In genomic region chr2:68467077-68467960, GRCh38 we compare ENCODE assay signal across 1 cellular context.
A peak's percentile ranks its signal among the peaks of the same experiment; 100 is the strongest.
TF ChIP-seq lines count a peak whose summit lies in the region.

A gene with protein sequence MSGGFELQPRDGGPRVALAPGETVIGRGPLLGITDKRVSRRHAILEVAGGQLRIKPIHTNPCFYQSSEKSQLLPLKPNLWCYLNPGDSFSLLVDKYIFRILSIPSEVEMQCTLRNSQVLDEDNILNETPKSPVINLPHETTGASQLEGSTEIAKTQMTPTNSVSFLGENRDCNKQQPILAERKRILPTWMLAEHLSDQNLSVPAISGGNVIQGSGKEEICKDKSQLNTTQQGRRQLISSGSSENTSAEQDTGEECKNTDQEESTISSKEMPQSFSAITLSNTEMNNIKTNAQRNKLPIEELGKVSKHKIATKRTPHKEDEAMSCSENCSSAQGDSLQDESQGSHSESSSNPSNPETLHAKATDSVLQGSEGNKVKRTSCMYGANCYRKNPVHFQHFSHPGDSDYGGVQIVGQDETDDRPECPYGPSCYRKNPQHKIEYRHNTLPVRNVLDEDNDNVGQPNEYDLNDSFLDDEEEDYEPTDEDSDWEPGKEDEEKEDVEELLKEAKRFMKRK (plus strand): TSS chr2:68467585. CDS start chr2:68467732, 147 bp downstream.
A gene with protein sequence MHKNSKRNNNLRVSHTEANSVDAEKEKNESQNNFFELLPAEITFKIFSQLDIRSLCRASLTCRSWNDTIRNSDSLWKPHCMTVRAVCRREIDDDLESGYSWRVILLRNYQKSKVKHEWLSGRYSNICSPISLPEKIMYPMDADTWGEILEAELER (minus strand): TSS chr2:68467294. CDS start chr2:68465145, 2,149 bp downstream.

TF ChIP-seq in GM12878, 131 proteins besides CTCF, POLR2A, EP300 and RAD21 (continued from another document and continues in another):
- peak; percentile 36; the same call in 1 of the 2 replicates for TF ChIP-seq ATF3 (IDR thresholded peaks at IDR 0.05; ENCODE audit: borderline replicate concordance, extremely low read depth, low read depth, low read length)
- no peak for TF ChIP-seq NR2C2 (IDR thresholded peaks at IDR 0.05; ENCODE audit: borderline replicate concordance, control insufficient read depth, insufficient read length, low read depth)
- TF ChIP-seq, protein P1, sequence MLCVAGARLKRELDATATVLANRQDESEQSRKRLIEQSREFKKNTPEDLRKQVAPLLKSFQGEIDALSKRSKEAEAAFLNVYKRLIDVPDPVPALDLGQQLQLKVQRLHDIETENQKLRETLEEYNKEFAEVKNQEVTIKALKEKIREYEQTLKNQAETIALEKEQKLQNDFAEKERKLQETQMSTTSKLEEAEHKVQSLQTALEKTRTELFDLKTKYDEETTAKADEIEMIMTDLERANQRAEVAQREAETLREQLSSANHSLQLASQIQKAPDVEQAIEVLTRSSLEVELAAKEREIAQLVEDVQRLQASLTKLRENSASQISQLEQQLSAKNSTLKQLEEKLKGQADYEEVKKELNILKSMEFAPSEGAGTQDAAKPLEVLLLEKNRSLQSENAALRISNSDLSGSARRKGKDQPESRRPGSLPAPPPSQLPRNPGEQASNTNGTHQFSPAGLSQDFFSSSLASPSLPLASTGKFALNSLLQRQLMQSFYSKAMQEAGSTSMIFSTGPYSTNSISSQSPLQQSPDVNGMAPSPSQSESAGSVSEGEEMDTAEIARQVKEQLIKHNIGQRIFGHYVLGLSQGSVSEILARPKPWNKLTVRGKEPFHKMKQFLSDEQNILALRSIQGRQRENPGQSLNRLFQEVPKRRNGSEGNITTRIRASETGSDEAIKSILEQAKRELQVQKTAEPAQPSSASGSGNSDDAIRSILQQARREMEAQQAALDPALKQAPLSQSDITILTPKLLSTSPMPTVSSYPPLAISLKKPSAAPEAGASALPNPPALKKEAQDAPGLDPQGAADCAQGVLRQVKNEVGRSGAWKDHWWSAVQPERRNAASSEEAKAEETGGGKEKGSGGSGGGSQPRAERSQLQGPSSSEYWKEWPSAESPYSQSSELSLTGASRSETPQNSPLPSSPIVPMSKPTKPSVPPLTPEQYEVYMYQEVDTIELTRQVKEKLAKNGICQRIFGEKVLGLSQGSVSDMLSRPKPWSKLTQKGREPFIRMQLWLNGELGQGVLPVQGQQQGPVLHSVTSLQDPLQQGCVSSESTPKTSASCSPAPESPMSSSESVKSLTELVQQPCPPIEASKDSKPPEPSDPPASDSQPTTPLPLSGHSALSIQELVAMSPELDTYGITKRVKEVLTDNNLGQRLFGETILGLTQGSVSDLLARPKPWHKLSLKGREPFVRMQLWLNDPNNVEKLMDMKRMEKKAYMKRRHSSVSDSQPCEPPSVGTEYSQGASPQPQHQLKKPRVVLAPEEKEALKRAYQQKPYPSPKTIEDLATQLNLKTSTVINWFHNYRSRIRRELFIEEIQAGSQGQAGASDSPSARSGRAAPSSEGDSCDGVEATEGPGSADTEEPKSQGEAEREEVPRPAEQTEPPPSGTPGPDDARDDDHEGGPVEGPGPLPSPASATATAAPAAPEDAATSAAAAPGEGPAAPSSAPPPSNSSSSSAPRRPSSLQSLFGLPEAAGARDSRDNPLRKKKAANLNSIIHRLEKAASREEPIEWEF (IDR thresholded peaks at IDR 0.05; ENCODE audit: insufficient replicate concordance, low read depth, low read length): no peak
- TF ChIP-seq RAD51 (IDR thresholded peaks at IDR 0.05): no peak
- TF ChIP-seq JUND (IDR thresholded peaks at IDR 0.05; ENCODE audit: low read depth, low read length): peak; percentile 30; the same call in 1 of the 2 replicates
- TF ChIP-seq NFXL1 (IDR thresholded peaks at IDR 0.05; ENCODE audit: borderline replicate concordance): no peak
- TF ChIP-seq, protein P2, sequence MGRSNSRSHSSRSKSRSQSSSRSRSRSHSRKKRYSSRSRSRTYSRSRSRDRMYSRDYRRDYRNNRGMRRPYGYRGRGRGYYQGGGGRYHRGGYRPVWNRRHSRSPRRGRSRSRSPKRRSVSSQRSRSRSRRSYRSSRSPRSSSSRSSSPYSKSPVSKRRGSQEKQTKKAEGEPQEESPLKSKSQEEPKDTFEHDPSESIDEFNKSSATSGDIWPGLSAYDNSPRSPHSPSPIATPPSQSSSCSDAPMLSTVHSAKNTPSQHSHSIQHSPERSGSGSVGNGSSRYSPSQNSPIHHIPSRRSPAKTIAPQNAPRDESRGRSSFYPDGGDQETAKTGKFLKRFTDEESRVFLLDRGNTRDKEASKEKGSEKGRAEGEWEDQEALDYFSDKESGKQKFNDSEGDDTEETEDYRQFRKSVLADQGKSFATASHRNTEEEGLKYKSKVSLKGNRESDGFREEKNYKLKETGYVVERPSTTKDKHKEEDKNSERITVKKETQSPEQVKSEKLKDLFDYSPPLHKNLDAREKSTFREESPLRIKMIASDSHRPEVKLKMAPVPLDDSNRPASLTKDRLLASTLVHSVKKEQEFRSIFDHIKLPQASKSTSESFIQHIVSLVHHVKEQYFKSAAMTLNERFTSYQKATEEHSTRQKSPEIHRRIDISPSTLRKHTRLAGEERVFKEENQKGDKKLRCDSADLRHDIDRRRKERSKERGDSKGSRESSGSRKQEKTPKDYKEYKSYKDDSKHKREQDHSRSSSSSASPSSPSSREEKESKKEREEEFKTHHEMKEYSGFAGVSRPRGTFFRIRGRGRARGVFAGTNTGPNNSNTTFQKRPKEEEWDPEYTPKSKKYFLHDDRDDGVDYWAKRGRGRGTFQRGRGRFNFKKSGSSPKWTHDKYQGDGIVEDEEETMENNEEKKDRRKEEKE (IDR thresholded peaks at IDR 0.05): no peak
- TF ChIP-seq JUNB (IDR thresholded peaks at IDR 0.05): no peak
- no peak for TF ChIP-seq ETV6 (conservative IDR thresholded peaks at IDR 0.05 in 1 of 2, IDR thresholded peaks at IDR 0.05 in 1 of 2; ENCODE audit: borderline replicate concordance in 1 of 2, low read depth in 1 of 2)
- TF ChIP-seq, protein P3, sequence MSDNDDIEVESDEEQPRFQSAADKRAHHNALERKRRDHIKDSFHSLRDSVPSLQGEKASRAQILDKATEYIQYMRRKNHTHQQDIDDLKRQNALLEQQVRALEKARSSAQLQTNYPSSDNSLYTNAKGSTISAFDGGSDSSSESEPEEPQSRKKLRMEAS (IDR thresholded peaks at IDR 0.05; ENCODE audit: low read depth, low read length): peak; percentile 24; the same call in 1 of the 2 replicates
- no peak for TF ChIP-seq POU2F2 (IDR thresholded peaks at IDR 0.05; ENCODE audit: borderline replicate concordance, low read depth, low read length)
- peak; percentile 40; the same call in 1 of the 2 replicates for TF ChIP-seq RELB (IDR thresholded peaks at IDR 0.05; ENCODE audit: low read depth)
- no peak for TF ChIP-seq RBBP5 (conservative IDR thresholded peaks at IDR 0.05)
- no peak for TF ChIP-seq ZZZ3 (IDR thresholded peaks at IDR 0.05; ENCODE audit: control insufficient read depth, insufficient read length, low read depth)
- peak; percentile 78 for TF ChIP-seq TARDBP (IDR thresholded peaks at IDR 0.05; ENCODE audit: borderline replicate concordance)
- no peak for TF ChIP-seq KAT2A (conservative IDR thresholded peaks at IDR 0.05; ENCODE audit: control insufficient read depth, low read depth, low read length)
- no peak for TF ChIP-seq PAX5 (IDR thresholded peaks at IDR 0.05; ENCODE audit: borderline replicate concordance, low read depth, low read length)
- TF ChIP-seq GATAD2B (conservative IDR thresholded peaks at IDR 0.05; ENCODE audit: low read depth): peak; percentile 98
- no peak for TF ChIP-seq RELA (IDR thresholded peaks at IDR 0.05; ENCODE audit: borderline replicate concordance, partially characterized antibody)
- peak; percentile 63; the same call in 1 of the 2 replicates for TF ChIP-seq SPI1 (IDR thresholded peaks at IDR 0.05; ENCODE audit: borderline replicate concordance, insufficient read depth, low read depth, low read length)
- no peak for TF ChIP-seq USF2 (IDR thresholded peaks at IDR 0.05; ENCODE audit: borderline replicate concordance, low read depth, low read length)
- no peak for TF ChIP-seq HDGF (IDR thresholded peaks at IDR 0.05)
- no peak for TF ChIP-seq HDAC6 (IDR thresholded peaks at IDR 0.05; ENCODE audit: unreplicated experiment)
- peak; percentile 95 for TF ChIP-seq E2F4 (IDR thresholded peaks at IDR 0.05; ENCODE audit: low read depth, low read length)
- TF ChIP-seq, protein P4, sequence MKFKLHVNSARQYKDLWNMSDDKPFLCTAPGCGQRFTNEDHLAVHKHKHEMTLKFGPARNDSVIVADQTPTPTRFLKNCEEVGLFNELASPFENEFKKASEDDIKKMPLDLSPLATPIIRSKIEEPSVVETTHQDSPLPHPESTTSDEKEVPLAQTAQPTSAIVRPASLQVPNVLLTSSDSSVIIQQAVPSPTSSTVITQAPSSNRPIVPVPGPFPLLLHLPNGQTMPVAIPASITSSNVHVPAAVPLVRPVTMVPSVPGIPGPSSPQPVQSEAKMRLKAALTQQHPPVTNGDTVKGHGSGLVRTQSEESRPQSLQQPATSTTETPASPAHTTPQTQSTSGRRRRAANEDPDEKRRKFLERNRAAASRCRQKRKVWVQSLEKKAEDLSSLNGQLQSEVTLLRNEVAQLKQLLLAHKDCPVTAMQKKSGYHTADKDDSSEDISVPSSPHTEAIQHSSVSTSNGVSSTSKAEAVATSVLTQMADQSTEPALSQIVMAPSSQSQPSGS (IDR thresholded peaks at IDR 0.05; ENCODE audit: low read length): no peak
- no peak for TF ChIP-seq SMAD5 (IDR thresholded peaks at IDR 0.05; ENCODE audit: low read depth)
- no peak for TF ChIP-seq SUPT20H (IDR thresholded peaks at IDR 0.05; ENCODE audit: borderline replicate concordance, control insufficient read depth, low read depth, low read length)
- TF ChIP-seq, protein P5, sequence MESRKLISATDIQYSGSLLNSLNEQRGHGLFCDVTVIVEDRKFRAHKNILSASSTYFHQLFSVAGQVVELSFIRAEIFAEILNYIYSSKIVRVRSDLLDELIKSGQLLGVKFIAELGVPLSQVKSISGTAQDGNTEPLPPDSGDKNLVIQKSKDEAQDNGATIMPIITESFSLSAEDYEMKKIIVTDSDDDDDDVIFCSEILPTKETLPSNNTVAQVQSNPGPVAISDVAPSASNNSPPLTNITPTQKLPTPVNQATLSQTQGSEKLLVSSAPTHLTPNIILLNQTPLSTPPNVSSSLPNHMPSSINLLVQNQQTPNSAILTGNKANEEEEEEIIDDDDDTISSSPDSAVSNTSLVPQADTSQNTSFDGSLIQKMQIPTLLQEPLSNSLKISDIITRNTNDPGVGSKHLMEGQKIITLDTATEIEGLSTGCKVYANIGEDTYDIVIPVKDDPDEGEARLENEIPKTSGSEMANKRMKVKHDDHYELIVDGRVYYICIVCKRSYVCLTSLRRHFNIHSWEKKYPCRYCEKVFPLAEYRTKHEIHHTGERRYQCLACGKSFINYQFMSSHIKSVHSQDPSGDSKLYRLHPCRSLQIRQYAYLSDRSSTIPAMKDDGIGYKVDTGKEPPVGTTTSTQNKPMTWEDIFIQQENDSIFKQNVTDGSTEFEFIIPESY (IDR thresholded peaks at IDR 0.05): no peak
- no peak for TF ChIP-seq E2F8 (IDR thresholded peaks at IDR 0.05; ENCODE audit: low read depth, partially characterized antibody)
- TF ChIP-seq CHD1 (IDR thresholded peaks at IDR 0.05; ENCODE audit: low read depth, low read length): no peak
- peak; percentile 98 for TF ChIP-seq HCFC1 (IDR thresholded peaks at IDR 0.05; ENCODE audit: low read length)
- peak; percentile 81 for TF ChIP-seq CREM (IDR thresholded peaks at IDR 0.05; ENCODE audit: low read depth)
- TF ChIP-seq MTA2 (IDR thresholded peaks at IDR 0.05; ENCODE audit: low read depth): 0 out of 2 replicates have a peak, but pooled peaks have one; percentile 31
